18 cellular contexts compared by ENCODE assay signal in the genomic region with DNA sequence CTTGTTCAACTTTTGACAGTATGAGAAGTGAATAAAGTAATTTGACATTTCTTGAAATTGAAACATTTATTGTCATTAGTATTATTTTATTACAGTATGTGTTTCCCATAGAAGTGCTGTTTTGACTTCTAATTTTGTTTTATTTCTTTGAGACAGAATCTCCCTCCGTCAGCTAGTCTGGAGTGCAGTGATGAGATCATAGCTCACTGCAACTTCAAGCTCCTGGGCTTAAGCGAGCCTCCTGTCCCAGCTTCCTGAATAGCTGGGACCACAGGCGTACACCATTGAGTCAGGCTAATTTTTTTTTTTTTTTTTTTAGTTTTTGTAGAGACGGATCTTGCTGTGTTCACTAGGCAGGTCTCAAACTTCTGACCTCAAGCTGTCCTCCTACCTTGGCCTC. TPM values are rescaled to one million over a fixed set of nuclear protein-coding genes. Genes with fewer than 3 reads are reported as not detected.
DNase-seq lines count a peak whose midpoint lies in the region; ATAC-seq and TF ChIP-seq lines count a peak whose summit lies in the region.
"Had no signal": no experiment of that assay in that cellular context is flagged by ENCODE, and none has a peak within 500 bp of the region (broad histone marks: within the 10 kb centered on the region; RNA-seq: fewer than 3 reads in every experiment).

No MANE protein-coding gene starts in this region.

- no peak for TF ChIP-seq CTCF in HFFc6 (IDR thresholded peaks at IDR 0.05)
- TF ChIP-seq CTCF in nephron progenitor cell (IDR thresholded peaks at IDR 0.05) = no peak

- no peaks in the 10 kb centered on the region for H3K9me3 ChIP-seq in CD4-positive, alpha-beta memory T cell (ENCODE audit: control insufficient read depth in 1 of 2, low read length in 2 of 2)
- H3K9me3 ChIP-seq: spleen, upper lobe of right lung had no signal

- no peak overlapping the region for H3K4me3 ChIP-seq in CD4-positive, alpha-beta memory T cell (ENCODE audit: low read length in 2 of 2)
- H3K4me3 ChIP-seq: spleen, upper lobe of right lung had no signal

- peaks cover 54% of the 10 kb centered on the region for H3K4me1 ChIP-seq in CD4-positive, alpha-beta memory T cell (ENCODE audit: insufficient read depth, low read length)

- DNase-seq in CD4-positive, alpha-beta memory T cell = no peak
- peak; percentile 20 for DNase-seq in HFFc6
- DNase-seq in dermis blood vessel endothelial cell = peak; percentile 64
- DNase-seq in nephron progenitor cell = no peak
- DNase-seq in NOMO-1 treated with DMSO at 0.1 percent for 48 hours (lab: John Stamatoyannopoulos, UW; ENCODE audit: unreplicated experiment) = no peak
- no peak for DNase-seq in H4 (ENCODE audit: low spot score)
- DNase-seq: activated T-cell treated with anti-CD3 and anti-CD28 coated beads, Interleukin-2, amount 50 U/mL, for 48 hours; central memory CD4-positive, alpha-beta T cell; DMS 273 treated with DMSO at 0.1 percent for 48 hours; left cardiac atrium; naive thymus-derived CD4-positive, alpha-beta T cell; NCI-H1048; NCI-H524; spleen; upper lobe of right lung; WERI-Rb-1 had no signal

- ATAC-seq in GM21619 (IDR thresholded peaks at IDR 0.05; ENCODE audit: unreplicated experiment) = no peak
- no peak for ATAC-seq in GM21423 (IDR thresholded peaks at IDR 0.05; ENCODE audit: unreplicated experiment)
- ATAC-seq: naive thymus-derived CD4-positive, alpha-beta T cell; upper lobe of right lung had no signal

- H3K27ac ChIP-seq in CD4-positive, alpha-beta memory T cell (ENCODE audit: low read depth, low read length) = no peak overlapping the region
- H3K27ac ChIP-seq: upper lobe of right lung, WERI-Rb-1 had no signal

- POLR2A ChIA-PET in CD4-positive, alpha-beta memory T cell (lab: Charles Lee; ENCODE audit: partially characterized antibody) = no interaction called here

- peaks cover 0 to 31% of the 10 kb centered on the region in 2 donors for H3K36me3 Mint-ChIP-seq in CD4-positive, alpha-beta memory T cell
- peaks cover 24% of the 10 kb centered on the region for H3K36me3 Mint-ChIP-seq in HFFc6 (ENCODE audit: low read depth)
- H3K36me3 Mint-ChIP-seq in nephron progenitor cell (ENCODE audit: low read depth) = peaks cover 42% of the 10 kb centered on the region

- H3K9me3 Mint-ChIP-seq in CD4-positive, alpha-beta memory T cell = peaks cover 0 to 4% (median 0%) of the 10 kb centered on the region in 8 donors
- H3K9me3 Mint-ChIP-seq in HFFc6 (no peaks in the 10 kb centered on the region; the same call in 1 of the 2 replicates), nephron progenitor cell (peaks cover 8% of the 10 kb centered on the region)
- H3K9me3 Mint-ChIP-seq: naive thymus-derived CD4-positive, alpha-beta T cell had no signal

- no peak overlapping the region for H3K4me3 Mint-ChIP-seq in CD4-positive, alpha-beta memory T cell
- H3K4me3 Mint-ChIP-seq in HFFc6 (no peak overlapping the region), nephron progenitor cell (no peak overlapping the region)

- CTCF ChIA-PET in CD4-positive, alpha-beta memory T cell (lab: Charles Lee; ENCODE audit: partially characterized antibody) = interaction anchor here (1.6 kb wide), 1 partner anchor 29 kb away, joined by 4 read pairs; a partner anchor contains a TSS

- H3K27ac Mint-ChIP-seq in CD4-positive, alpha-beta memory T cell = peak overlapping the region in 4 of 7 donors; percentile 37 to 79 (median 59)
- H3K27ac Mint-ChIP-seq in HFFc6 (peak overlapping the region; percentile 72), nephron progenitor cell (peak overlapping the region; percentile 25)

- H3K27me3 Mint-ChIP-seq in CD4-positive, alpha-beta memory T cell = no peaks in the 10 kb centered on the region
- no peaks in the 10 kb centered on the region; the same call in 1 of the 2 replicates for H3K27me3 Mint-ChIP-seq in HFFc6 (ENCODE audit: insufficient read depth)
- peaks cover 5% of the 10 kb centered on the region for H3K27me3 Mint-ChIP-seq in nephron progenitor cell (ENCODE audit: low read depth, poor library complexity)
- H3K27me3 Mint-ChIP-seq: naive thymus-derived CD4-positive, alpha-beta T cell had no signal

- intact Hi-C loops in CD4-positive, alpha-beta memory T cell (cut with micrococcal nuclease) = no loop called here

- H3K4me1 Mint-ChIP-seq in CD4-positive, alpha-beta memory T cell = peaks cover 41 to 73% (median 57%) of the 10 kb centered on the region in 4 donors
- H3K4me1 Mint-ChIP-seq in HFFc6 (ENCODE audit: low read depth) (peaks cover 73% of the 10 kb centered on the region), nephron progenitor cell (peaks cover 14% of the 10 kb centered on the region)

- H3K36me3 ChIP-seq in CD4-positive, alpha-beta memory T cell (ENCODE audit: insufficient read depth, low read length) = peaks cover 13% of the 10 kb centered on the region
- H3K36me3 ChIP-seq: upper lobe of right lung had no signal

- H3K27me3 ChIP-seq in CD4-positive, alpha-beta memory T cell (ENCODE audit: insufficient read depth, low read length) = no peaks in the 10 kb centered on the region
- H3K27me3 ChIP-seq: spleen, upper lobe of right lung had no signal

RNA-seq across cellular contexts. Expression of a gene that starts 29.2 kb away (rescaled TPM):
- 100 to 1,000 TPM; 127 to 130 TPM for total RNA-seq in CD4-positive, alpha-beta memory T cell
- 10 to 100 TPM; 58.5 to 98.6 TPM for polyA plus RNA-seq in CD4-positive, alpha-beta memory T cell
- total RNA-seq in HFFc6 (2021; fragmentation: NEBNext Ultra II Directional; extraction: Animal tissue kit (Norgen Biotek cat#: 25700)) = 100 to 1,000 TPM; 116 to 126 (median 121) TPM
- total RNA-seq in dermis blood vessel endothelial cell = 96.0 and 151 TPM in 2 replicates
- 46.2 and 69.8 TPM in 2 replicates for total RNA-seq in H4 (2014; rRNA removed; shearing (Covaris generic))

RNA-seq across cellular contexts. Expression of a gene that starts 52.7 kb away (rescaled TPM):
- 1 to 10 TPM; 3.2 to 3.3 TPM for total RNA-seq in CD4-positive, alpha-beta memory T cell
- polyA plus RNA-seq in CD4-positive, alpha-beta memory T cell = not detected
- total RNA-seq in HFFc6 (2021; fragmentation: NEBNext Ultra II Directional; extraction: Animal tissue kit (Norgen Biotek cat#: 25700)) = 1 to 10 TPM; 2.7 to 5.3 (median 2.9) TPM
- total RNA-seq in dermis blood vessel endothelial cell = 0.74 and 1.5 TPM in 2 replicates
- 0.06 TPM in 1 of 2 replicates, not detected in the other for total RNA-seq in H4 (2014; rRNA removed; shearing (Covaris generic))

Comparison
In these comparisons a context has a peak if more than half of its experiments do, and no peak if none do; other contexts are left out.
1. DNase-seq: peak in HFFc6 (single experiment) and dermis blood vessel endothelial cell (single experiment); none in CD4-positive, alpha-beta memory T cell (0 of 5), nephron progenitor cell (single experiment), NOMO-1 treated with DMSO at 0.1 percent for 48 hours (single experiment) and H4 (single experiment).
2. Peak in every context shown above with its lines, with median percentiles within 50 percentile points of each other: H3K27ac Mint-ChIP-seq.